ENCODE assay signal across 4 cellular contexts in genomic region chr4:5471206-5471605, GRCh38.
"Had no signal": no experiment of that assay in that cellular context is flagged by ENCODE, and none has a peak within 500 bp of the region (broad histone marks: within the 10 kb centered on the region; RNA-seq: fewer than 3 reads in every experiment).

No MANE protein-coding gene starts in this region.

- H3K9me3 Mint-ChIP-seq: GM23338, H9 had no signal

- H3K36me3 Mint-ChIP-seq: IgD-negative memory B cell had no signal

- DNase-seq: H9, HCEC 1CT had no signal

- H2AFZ ChIP-seq: GM23338 had no signal

- H3K27me3 Mint-ChIP-seq: IgD-negative memory B cell had no signal

- H3K4me1 Mint-ChIP-seq: IgD-negative memory B cell had no signal

- H3K4me3 ChIP-seq: GM23338 had no signal

- H3K4me3 Mint-ChIP-seq: GM23338, H9, IgD-negative memory B cell had no signal

- H3K4me2 ChIP-seq: GM23338 had no signal

- H3K27ac Mint-ChIP-seq: GM23338, IgD-negative memory B cell had no signal
